ENCODE assay signal across 8 cellular contexts in genomic region chr12:123971770-123972447, GRCh38. TPM values are rescaled to one million over a fixed set of nuclear protein-coding genes. Genes with fewer than 3 reads are reported as not detected.
DNase-seq lines count a peak whose midpoint lies in the region; ATAC-seq and TF ChIP-seq lines count a peak whose summit lies in the region.

No MANE protein-coding gene starts in this region.

- H3K27me3 Mint-ChIP-seq in stimulated activated memory B cell treated with anti-CD40 and anti-IgM and Interleukin-4, amounts not matched to agents 10 μg/mL and 1 μg/mL and 100 μg/mL, for 72 hours = no peaks in the 10 kb centered on the region

- no peaks in the 10 kb centered on the region; the same call in 1 of the 2 replicates for H4K20me1 ChIP-seq in DOHH2 (ENCODE audit: control insufficient read depth, insufficient read depth, low read depth, low read length)

- H3K9me2 ChIP-seq in DOHH2 (replicated peaks; ENCODE audit: control insufficient read depth, low read length) = no peaks in the 10 kb centered on the region

- peak overlapping the region; percentile 75 for H3K4me2 ChIP-seq in DOHH2 (ENCODE audit: low read length)

- H3K4me1 Mint-ChIP-seq in stimulated activated memory B cell treated with anti-CD40 and anti-IgM and Interleukin-4, amounts not matched to agents 10 μg/mL and 1 μg/mL and 100 μg/mL, for 72 hours = peaks cover 27% of the 10 kb centered on the region

- peaks cover 11% of the 10 kb centered on the region for H3K36me3 Mint-ChIP-seq in stimulated activated memory B cell treated with anti-CD40 and anti-IgM and Interleukin-4, amounts not matched to agents 10 μg/mL and 1 μg/mL and 100 μg/mL, for 72 hours

- H3K36me3 ChIP-seq in DOHH2 (ENCODE audit: control insufficient read depth, low read length) (peaks cover 30% of the 10 kb centered on the region), H7 (replicated peaks; ENCODE audit: control insufficient read depth, insufficient read depth, low read length) (peaks cover 1% of the 10 kb centered on the region), duodenal mucosa (ENCODE audit: control insufficient read depth in 1 of 2, insufficient read depth in 2 of 2, low read length in 2 of 2) (peaks cover 0 to 4% of the 10 kb centered on the region in 2 donors)

- peak; percentile 85 for DNase-seq in H7
- DNase-seq in NCI-H1092 treated with DMSO at 0.1 percent for 48 hours (lab: John Stamatoyannopoulos, UW) = peak; percentile 13
- DNase-seq in activated CD4-positive, alpha-beta T cell treated with anti-CD3 and anti-CD28 coated beads, Interleukin-2, amount 50 U/mL, for 4 hours = peak; percentile 13 to 16
- DNase-seq in lung microvascular endothelial cell (ENCODE audit: low read depth in 2 of 2) = peak; percentile 57
- DNase-seq in DMS114 treated with DMSO at 0.1 percent for 48 hours (lab: John Stamatoyannopoulos, UW; ENCODE audit: unreplicated experiment) = no peak

- H3K9me3 ChIP-seq in DOHH2 (ENCODE audit: control insufficient read depth, insufficient read depth, low read length) = no peaks in the 10 kb centered on the region
- no peaks in the 10 kb centered on the region for H3K9me3 ChIP-seq in duodenal mucosa (ENCODE audit: control insufficient read depth in 1 of 2, low read length in 2 of 2)

- H3K27me3 ChIP-seq in DOHH2 (ENCODE audit: control insufficient read depth, low read length) = peaks cover 4% of the 10 kb centered on the region; the same call in 1 of the 2 replicates
- H3K27me3 ChIP-seq in H7 (ENCODE audit: control insufficient read depth, insufficient read depth, low read length) = peaks cover 54% of the 10 kb centered on the region
- no peaks in the 10 kb centered on the region for H3K27me3 ChIP-seq in duodenal mucosa (ENCODE audit: control insufficient read depth in 1 of 2, insufficient read depth in 2 of 2, low read length in 2 of 2)

- H3K27ac Mint-ChIP-seq in stimulated activated memory B cell treated with anti-CD40 and anti-IgM and Interleukin-4, amounts not matched to agents 10 μg/mL and 1 μg/mL and 100 μg/mL, for 72 hours = peak overlapping the region; percentile 76

- no peak overlapping the region for H3K27ac ChIP-seq in DOHH2 (ENCODE audit: low read depth, low read length)
- peak overlapping the region; percentile 84 for H3K27ac ChIP-seq in duodenal mucosa (ENCODE audit: low read depth, low read length)

- TF ChIP-seq CTCF in DOHH2 (IDR thresholded peaks at IDR 0.05; ENCODE audit: low read depth, low read length, poor library complexity, severe bottlenecking) = no peak

- peaks cover 31% of the 10 kb centered on the region for H3K79me2 ChIP-seq in DOHH2 (ENCODE audit: control insufficient read depth, low read length)

- H3K9ac ChIP-seq in duodenal mucosa (ENCODE audit: low read depth in 1 of 2, low read length in 2 of 2) = peak overlapping the region; percentile 81 to 85

- ATAC-seq in stimulated activated memory B cell treated with anti-CD40 and anti-IgM and Interleukin-4, amounts not matched to agents 10 μg/mL and 1 μg/mL and 100 μg/mL, for 72 hours = peak; percentile 10

- peak overlapping the region; percentile 87 for H3K4me3 Mint-ChIP-seq in stimulated activated memory B cell treated with anti-CD40 and anti-IgM and Interleukin-4, amounts not matched to agents 10 μg/mL and 1 μg/mL and 100 μg/mL, for 72 hours

- peak overlapping the region; percentile 72 for H3K4me3 ChIP-seq in DOHH2 (ENCODE audit: low read length)
- peak overlapping the region; percentile 62 for H3K4me3 ChIP-seq in H7 (ENCODE audit: insufficient read depth, low read depth, low read length)
- peak overlapping the region; percentile 84 to 89 for H3K4me3 ChIP-seq in duodenal mucosa (ENCODE audit: low read depth in 1 of 2, low read length in 2 of 2)

- H3K4me1 ChIP-seq in DOHH2 (ENCODE audit: control insufficient read depth, low read length) = peaks cover 18% of the 10 kb centered on the region
- H3K4me1 ChIP-seq in duodenal mucosa (ENCODE audit: control insufficient read depth in 1 of 2, insufficient read depth in 2 of 2, low read length in 2 of 2) = peaks cover 7% of the 10 kb centered on the region in 2 donors

- H3F3A ChIP-seq in DOHH2 (ENCODE audit: control insufficient read depth, insufficient read depth) = peaks cover 10% of the 10 kb centered on the region

- H3K9me3 Mint-ChIP-seq in stimulated activated memory B cell treated with anti-CD40 and anti-IgM and Interleukin-4, amounts not matched to agents 10 μg/mL and 1 μg/mL and 100 μg/mL, for 72 hours = no peaks in the 10 kb centered on the region

RNA-seq across cellular contexts. Expression of gene CCDC92, which starts 0.7 kb away (rescaled TPM):
- 5.2 and 6.1 TPM in 2 replicates for total RNA-seq in H7 (2014; rRNA removed; shearing (Covaris generic))
- total RNA-seq in lung microvascular endothelial cell = 3.9 and 4.8 TPM in 2 replicates

RNA-seq across cellular contexts. Expression of gene ZNF664, which starts 1.1 kb away (rescaled TPM):
- total RNA-seq in H7 (2014; rRNA removed; shearing (Covaris generic)) = 60.3 and 62.0 TPM in 2 replicates
- total RNA-seq in lung microvascular endothelial cell = 39.0 and 40.1 TPM in 2 replicates
